Comparison of ENCODE assay signal across 21 cellular contexts in genomic region chr20:41009960-41010359, GRCh38. TPM values are rescaled to one million over a fixed set of nuclear protein-coding genes. Genes with fewer than 3 reads are reported as not detected.
A peak's percentile ranks its signal among the peaks of the same experiment; 100 is the strongest.
DNase-seq lines count a peak whose midpoint lies in the region; ATAC-seq, FAIRE-seq and TF ChIP-seq lines count a peak whose summit lies in the region.
"Had no signal": no experiment of that assay in that cellular context is flagged by ENCODE, and none has a peak within 500 bp of the region (broad histone marks: within the 10 kb centered on the region; RNA-seq: fewer than 3 reads in every experiment).

No MANE protein-coding gene starts in this region.

- CTCF ChIA-PET in K562 (lab: Yijun Ruan, JAX; ENCODE audit: low intra/inter-chr PET ratio) = interaction anchor here (1.2 kb wide), 1 partner anchor 20 kb away, joined by 4 read pairs; no protein-coding TSS in a partner anchor

- H3K4me1 Mint-ChIP-seq in effector memory CD8-positive, alpha-beta T cell (ENCODE audit: low read depth in 2 of 2) = peaks cover 11 to 16% of the 10 kb centered on the region in 2 donors

- H3K36me3 ChIP-seq in DOHH2 (ENCODE audit: control insufficient read depth, low read length) = peaks cover 7% of the 10 kb centered on the region
- H3K36me3 ChIP-seq in OCI-LY1 (ENCODE audit: insufficient read depth, low read length) = peaks cover 12% of the 10 kb centered on the region; the same call in 1 of the 2 replicates
- H3K36me3 ChIP-seq in K562 (ENCODE audit: control insufficient read depth, insufficient read depth, low read length) = no peaks in the 10 kb centered on the region
- H3K36me3 ChIP-seq in esophagus squamous epithelium = no peaks in the 10 kb centered on the region
- no peaks in the 10 kb centered on the region for H3K36me3 ChIP-seq in heart left ventricle
- H3K36me3 ChIP-seq: BE2C, suprapubic skin, WERI-Rb-1 had no signal

- H3F3A ChIP-seq in DOHH2 (ENCODE audit: control insufficient read depth, insufficient read depth) (peaks cover 35% of the 10 kb centered on the region), OCI-LY1 (ENCODE audit: insufficient read depth, low read length) (peaks cover 5% of the 10 kb centered on the region)

- peak in 1 of 4 experiments; percentile 30 for DNase-seq in K562 (ENCODE audit: extremely low read depth in 1 of 4, low spot score in 3 of 4)
- DNase-seq in myocyte (ENCODE audit: low read depth) = peak; percentile 14
- no peak for DNase-seq in activated CD4-positive, alpha-beta T cell treated with anti-CD3 and anti-CD28 coated beads, Interleukin-2, amount 50 U/mL, for 48 hours
- no peak for DNase-seq in effector memory CD8-positive, alpha-beta T cell
- no peak for DNase-seq in esophagus squamous epithelium (lab: John Stamatoyannopoulos, UW)
- DNase-seq in heart left ventricle = no peak
- DNase-seq: activated naive CD4-positive, alpha-beta T cell treated with anti-CD3 and anti-CD28 coated beads, Interleukin-2, amount 10 ng/mL, durations not matched to agents 7 days and 5 days; BE2C; DMS 273 treated with DMSO at 0.1 percent for 48 hours; effector memory CD4-positive, alpha-beta T cell; foreskin melanocyte; NCI-H446 treated with DMSO at 0.1 percent for 48 hours; nephron progenitor cell; PC-3; stimulated activated CD4-positive, alpha-beta T cell treated with anti-CD3 and anti-CD28 coated beads, Interleukin-4, amount 100 ng/mL, for 1 hour; stimulated activated CD8-positive, alpha-beta memory T cell treated with anti-CD3 and anti-CD28 coated beads, Interleukin-4, amount 100 ng/mL, for 48 hours; WERI-Rb-1 had no signal

- H3K4me3 Mint-ChIP-seq in effector memory CD8-positive, alpha-beta T cell = no peak overlapping the region
- H3K4me3 Mint-ChIP-seq: activated naive CD4-positive, alpha-beta T cell treated with anti-CD3 and anti-CD28 coated beads, Interleukin-2, amount 10 ng/mL, durations not matched to agents 7 days and 5 days; nephron progenitor cell had no signal

- H3K4me2 ChIP-seq in DOHH2 (ENCODE audit: low read length) (peak overlapping the region; percentile 82), OCI-LY1 (ENCODE audit: low read length) (no peak overlapping the region), K562 (ENCODE audit: insufficient read depth, low read length) (no peak overlapping the region; the same call in 1 of the 2 replicates)

- H3K9me1 ChIP-seq in K562 (ENCODE audit: control insufficient read depth, insufficient read depth, low read length) = no peaks in the 10 kb centered on the region

- H3K9ac ChIP-seq in OCI-LY1 (ENCODE audit: low read length) (peak overlapping the region; percentile 48), K562 (ENCODE audit: insufficient read depth in 1 of 2, low read depth in 2 of 2, low read length in 2 of 2) (peak overlapping the region in 1 of 2 experiments; percentile 23; a peak in 1 of 4 replicates)

- TF ChIP-seq POLR2A in K562 (conservative IDR thresholded peaks at IDR 0.05) = no peak
- TF ChIP-seq POLR2A in esophagus squamous epithelium (IDR thresholded peaks at IDR 0.05) = no peak
- TF ChIP-seq POLR2A in heart left ventricle (IDR thresholded peaks at IDR 0.05) = no peak

- no peaks in the 10 kb centered on the region for H3K27me3 Mint-ChIP-seq in effector memory CD8-positive, alpha-beta T cell

- FAIRE-seq in K562 (lab: Jason Lieb, UNC) = peak; percentile 29

- peaks cover 14% of the 10 kb centered on the region; the same call in 1 of the 2 replicates for H3K9me3 ChIP-seq in DOHH2 (ENCODE audit: control insufficient read depth, insufficient read depth, low read length)
- H3K9me3 ChIP-seq in OCI-LY1 (ENCODE audit: low read length) = peaks cover 5% of the 10 kb centered on the region; the same call in 1 of the 2 replicates
- H3K9me3 ChIP-seq in K562 (replicated peaks; ENCODE audit: control insufficient read depth, insufficient read depth, low read depth, low read length) = 0 out of 2 replicates have a peak, but pooled peaks cover 2% of the 10 kb centered on the region
- H3K9me3 ChIP-seq in esophagus squamous epithelium = no peaks in the 10 kb centered on the region
- H3K9me3 ChIP-seq in heart left ventricle = peaks cover 0 to 12% (median 0%) of the 10 kb centered on the region in 12 donors
- H3K9me3 ChIP-seq: BE2C, suprapubic skin had no signal

- intact Hi-C loops in K562 (cut with micrococcal nuclease) (no loop called here), esophagus squamous epithelium (cut with DNase I) (no loop called here), heart left ventricle (cut with DNase I) (no loop called here)

- H3K4me1 ChIP-seq in DOHH2 (ENCODE audit: control insufficient read depth, low read length) (peaks cover 94% of the 10 kb centered on the region), OCI-LY1 (ENCODE audit: insufficient read depth, low read length, severe bottlenecking) (peaks cover 65% of the 10 kb centered on the region), K562 (replicated peaks in 1 of 2; ENCODE audit: control insufficient read depth in 2 of 2, insufficient read depth in 2 of 2, low read length in 2 of 2) (peaks cover 27 to 39% of the 10 kb centered on the region in 2 experiments), esophagus squamous epithelium (peaks cover 11 to 58% (median 25%) of the 10 kb centered on the region in 3 donors), heart left ventricle (peaks cover 0 to 52% (median 12%) of the 10 kb centered on the region in 12 donors)
- H3K4me1 ChIP-seq: BE2C had no signal

- TF ChIP-seq CTCF in DOHH2 (IDR thresholded peaks at IDR 0.05; ENCODE audit: low read depth, low read length, poor library complexity, severe bottlenecking) = no peak
- TF ChIP-seq CTCF in OCI-LY1 (IDR thresholded peaks at IDR 0.05; ENCODE audit: low read length) = no peak
- TF ChIP-seq CTCF in K562 (IDR thresholded peaks at IDR 0.05 in 2 of 3, conservative IDR thresholded peaks at IDR 0.05 in 1 of 3; ENCODE audit: insufficient read depth in 2 of 3, low read depth in 1 of 3, low read length in 3 of 3) = no peak
- TF ChIP-seq CTCF in esophagus squamous epithelium (IDR thresholded peaks at IDR 0.05) = no peak
- TF ChIP-seq CTCF in heart left ventricle (IDR thresholded peaks at IDR 0.05) = no peak

- in situ Hi-C loops in K562 (cut with MboI) = no loop called here

- no peaks in the 10 kb centered on the region for H3K9me3 Mint-ChIP-seq in effector memory CD8-positive, alpha-beta T cell

- H3K27ac Mint-ChIP-seq in effector memory CD8-positive, alpha-beta T cell = no peak overlapping the region
- H3K27ac Mint-ChIP-seq: activated naive CD4-positive, alpha-beta T cell treated with anti-CD3 and anti-CD28 coated beads, Interleukin-2, amount 10 ng/mL, durations not matched to agents 7 days and 5 days had no signal

- H3K36me3 Mint-ChIP-seq in effector memory CD8-positive, alpha-beta T cell (ENCODE audit: insufficient read depth) = no peaks in the 10 kb centered on the region
- H3K36me3 Mint-ChIP-seq: activated naive CD4-positive, alpha-beta T cell treated with anti-CD3 and anti-CD28 coated beads, Interleukin-2, amount 10 ng/mL, durations not matched to agents 7 days and 5 days had no signal

- no peaks in the 10 kb centered on the region; the same call in 1 of the 2 replicates for H3K79me2 ChIP-seq in DOHH2 (ENCODE audit: control insufficient read depth, low read length)
- no peaks in the 10 kb centered on the region for H3K79me2 ChIP-seq in OCI-LY1 (ENCODE audit: insufficient read depth, low read length)
- no peaks in the 10 kb centered on the region for H3K79me2 ChIP-seq in K562 (ENCODE audit: control insufficient read depth, insufficient read depth, low read length)

- 4% methylated on average over 3 of the region's 3 CpGs for WGBS in K562 (ENCODE audit: insufficient coverage, low coverage, missing lambda C conversion rate)
- WGBS in esophagus squamous epithelium, 2 donors = 59 to 81% methylated on average over 2 to 3 of the region's 3 CpGs
- 66 to 78% (median 68%) methylated on average over 3 of the region's 3 CpGs for WGBS in heart left ventricle, 4 donors

- H2AFZ ChIP-seq in OCI-LY1 (ENCODE audit: low read length) = no peak overlapping the region
- H2AFZ ChIP-seq in K562 (ENCODE audit: low read depth, low read length) = peak overlapping the region; percentile 56

- H3K4me3 ChIP-seq in DOHH2 (ENCODE audit: low read length) (no peak overlapping the region), OCI-LY1 (ENCODE audit: low read depth, low read length, poor library complexity, severe bottlenecking) (no peak overlapping the region), K562 (no peak overlapping the region), esophagus squamous epithelium (no peak overlapping the region), heart left ventricle (no peak overlapping the region)
- H3K4me3 ChIP-seq: suprapubic skin had no signal

- BruUV-seq in K562 (replicated peaks; lab: Mats Ljungman, UMichigan) = no TSS peak

- ATAC-seq in K562 = peak; percentile 29
- ATAC-seq in effector memory CD8-positive, alpha-beta T cell (replicated peaks) = no peak
- ATAC-seq in heart left ventricle = no peak
- ATAC-seq: PC-3, sciatic nerve had no signal

- H4K20me1 ChIP-seq in DOHH2 (ENCODE audit: control insufficient read depth, insufficient read depth, low read depth, low read length) = no peaks in the 10 kb centered on the region
- no peaks in the 10 kb centered on the region for H4K20me1 ChIP-seq in OCI-LY1 (ENCODE audit: insufficient read depth, low read length)
- H4K20me1 ChIP-seq in K562 (replicated peaks; ENCODE audit: control insufficient read depth, insufficient read depth, low read length) = no peaks in the 10 kb centered on the region

- H3K27me3 ChIP-seq in DOHH2 (ENCODE audit: control insufficient read depth, low read length) (no peaks in the 10 kb centered on the region), OCI-LY1 (ENCODE audit: insufficient read depth, low read length) (no peaks in the 10 kb centered on the region), K562 (ENCODE audit: control insufficient read depth in 2 of 2, insufficient read depth in 2 of 2, low read length in 2 of 2) (no peaks in the 10 kb centered on the region), esophagus squamous epithelium (no peaks in the 10 kb centered on the region), heart left ventricle (no peaks in the 10 kb centered on the region)
- H3K27me3 ChIP-seq: BE2C, suprapubic skin had no signal

- no peak for TF ChIP-seq RAD21 in K562 (CRISPR knock-in tag; conservative IDR thresholded peaks at IDR 0.05 in 1 of 2, IDR thresholded peaks at IDR 0.05 in 1 of 2)

- POLR2A ChIA-PET in K562 (lab: Yijun Ruan, JAX) = interaction anchor here (0.5 to 1.6 kb wide), 6 partner anchors 13 to 434 kb away, joined by 3 to 6 read pairs (median 4); partner anchors contain the start of gene TOP1

- TF ChIP-seq EP300 in K562 (IDR thresholded peaks at IDR 0.05; ENCODE audit: low read length) = no peak

- H3K9me2 ChIP-seq in DOHH2 (replicated peaks; ENCODE audit: control insufficient read depth, low read length) (no peaks in the 10 kb centered on the region), OCI-LY1 (ENCODE audit: low read depth, low read length) (no peaks in the 10 kb centered on the region)

- peak overlapping the region; percentile 93 for H3K27ac ChIP-seq in DOHH2 (ENCODE audit: low read depth, low read length)
- H3K27ac ChIP-seq in OCI-LY1 (ENCODE audit: low read depth, low read length, poor library complexity, severe bottlenecking) = peak overlapping the region; percentile 97
- peak overlapping the region; percentile 27; the same call in 1 of the 3 replicates for H3K27ac ChIP-seq in K562 (ENCODE audit: extremely low read depth, low read depth, low read length)
- no peak overlapping the region for H3K27ac ChIP-seq in esophagus squamous epithelium
- H3K27ac ChIP-seq in heart left ventricle = no peak overlapping the region
- H3K27ac ChIP-seq: suprapubic skin, WERI-Rb-1 had no signal

RNA-seq across cellular contexts. Expression of gene TOP1, which starts 18.7 kb away (rescaled TPM):
- 9.4 and 30.0 TPM in 2 replicates for total RNA-seq in K562 (2011; cell fraction: chromatin; rRNA removed; ENCODE audit: low replicate concordance)
- 7.2 and 9.3 TPM in 2 replicates for total RNA-seq in K562 (2011; cell fraction: nucleolus; rRNA removed)
- 10.3 and 14.0 TPM in 2 replicates for total RNA-seq in K562 (2011; cell fraction: nucleoplasm; rRNA removed)
- total RNA-seq in K562 (2014; rRNA removed) = 26.0 and 26.7 TPM in 2 replicates
- 44.6 and 46.7 TPM in 2 replicates for total RNA-seq in K562 (2014; rRNA removed; fragmentation: Illumina TruSeq; extraction: Trizol)
- 38.6 and 39.6 TPM in 2 replicates for total RNA-seq in K562 (2015; rRNA removed; fragmentation: Illumina TruSeq; extraction: Trizol)
- total RNA-seq in K562 (2021) = 86.0 and 95.6 TPM in 2 replicates
- 17.3 and 26.4 TPM in 2 replicates for polyA plus RNA-seq in K562 (2011; rRNA removed)
- polyA plus RNA-seq in K562 (2011; cell fraction: cytosol; rRNA removed) = 6.0 and 13.1 TPM in 2 replicates
- polyA plus RNA-seq in K562 (2011; cell fraction: nucleus; rRNA removed) = 16.4 and 19.7 TPM in 2 replicates
- 68.8 and 90.2 TPM in 2 replicates for polyA plus RNA-seq in K562 (2012)
- polyA plus RNA-seq in K562 (2014; fragmentation: Illumina TruSeq; extraction: Trizol) = 101 and 127 TPM in 2 replicates
- 10 to 100 TPM; 29.2 to 38.2 TPM for polyA plus RNA-seq in K562 (2014; fragmentation: Nextera tagmentation; extraction: Ambion mirVana)
- 40.9 and 50.4 TPM in 2 replicates for polyA plus RNA-seq in K562 (2014; rRNA removed)
- 30.9 and 35.0 TPM in 2 replicates for polyA minus RNA-seq in K562 (2011; rRNA and poly(A)+ RNA removed)
- polyA minus RNA-seq in K562 (2011; cell fraction: cytosol; rRNA and poly(A)+ RNA removed) = 43.7 and 44.8 TPM in 2 replicates
- polyA minus RNA-seq in K562 (2011; cell fraction: nucleus; rRNA and poly(A)+ RNA removed) = 9.3 and 13.1 TPM in 2 replicates
- 18.8 and 23.3 TPM in 2 replicates for total RNA-seq in myocyte
- polyA plus RNA-seq in myocyte (2012) = 21.5 TPM
- total RNA-seq in esophagus squamous epithelium = 10 to 100 TPM; 23.1 to 49.9 (median 31.6) TPM
- 10 to 100 TPM; 15.0 to 32.3 (median 21.8) TPM for total RNA-seq in heart left ventricle
- 10 to 100 TPM; 11.6 to 21.4 TPM for polyA plus RNA-seq in heart left ventricle

Comparison
In these comparisons a context has a peak if more than half of its experiments do, and no peak if none do; other contexts are left out.
1. H3K27ac ChIP-seq: peak in DOHH2 (single experiment), OCI-LY1 (single experiment) and K562 (single experiment); none in esophagus squamous epithelium (0 of 4) and heart left ventricle (0 of 12).